ENCODE assay signal across 12 cellular contexts in the genomic region with DNA sequence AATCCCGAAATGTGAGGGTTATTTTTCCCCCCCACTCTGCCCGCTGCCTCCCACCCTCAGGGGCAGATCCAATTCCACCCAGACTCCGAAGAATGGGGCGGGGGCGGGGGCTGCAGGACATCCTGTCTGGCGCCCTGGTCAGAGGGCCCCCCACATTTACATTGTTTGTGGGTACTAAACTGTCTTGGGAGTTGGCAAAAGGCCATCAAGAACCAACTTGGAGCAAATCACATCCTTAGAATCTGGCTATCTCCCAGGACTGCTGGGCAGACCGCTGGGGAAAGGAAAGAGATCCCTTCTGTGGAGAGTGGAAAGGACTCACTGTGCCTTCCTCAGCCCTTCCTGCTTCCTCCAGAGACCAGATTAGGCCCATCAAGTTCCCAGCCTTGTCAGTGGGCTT. TPM values are rescaled to one million over a fixed set of nuclear protein-coding genes. Genes with fewer than 3 reads are reported as not detected.
DNase-seq lines count a peak whose midpoint lies in the region; ATAC-seq and TF ChIP-seq lines count a peak whose summit lies in the region.
"Had no signal": no experiment of that assay in that cellular context is flagged by ENCODE, and none has a peak within 500 bp of the region (broad histone marks: within the 10 kb centered on the region; RNA-seq: fewer than 3 reads in every experiment).

No MANE protein-coding gene starts in this region.

- DNase-seq in HFF-Myc (ENCODE audit: extremely low read depth, low read depth), result no peak
- DNase-seq in body of pancreas, result no peak
- DNase-seq in left kidney (ENCODE audit: low read depth, low spot score), result peak; percentile 62
- no peak for DNase-seq in spleen
- no peak for DNase-seq in T-cell
- no peak for DNase-seq in nephron progenitor cell
- DNase-seq: activated effector memory CD4-positive, alpha-beta T cell treated with anti-CD3 and anti-CD28 coated beads, Interleukin-2, amount 50 U/mL, for 16 hours; DMS153; midbrain; stimulated activated CD4-positive, alpha-beta T cell treated with anti-CD3 and anti-CD28 coated beads, Interleukin-4, amount 100 ng/mL, for 1 hour had no signal

- no peaks in the 10 kb centered on the region for H3K36me3 ChIP-seq in body of pancreas (replicated peaks in 1 of 2; ENCODE audit: insufficient read depth in 1 of 2, low read depth in 2 of 2)
- H3K36me3 ChIP-seq in spleen, result no peaks in the 10 kb centered on the region

- H3K4me1 Mint-ChIP-seq in T-cell, result peaks cover 24 to 35% (median 33%) of the 10 kb centered on the region in 3 donors
- peaks cover 93% of the 10 kb centered on the region for H3K4me1 Mint-ChIP-seq in nephron progenitor cell

- H3K9me3 ChIP-seq in body of pancreas (no peaks in the 10 kb centered on the region), spleen (no peaks in the 10 kb centered on the region)

- WGBS in body of pancreas, 2 donors, result 67 to 75% methylated on average over 7 of the region's 7 CpGs
- WGBS in spleen, 5 donors, result 34 to 70% (median 57%) methylated on average over 6 to 7 of the region's 7 CpGs

- intact Hi-C loops in body of pancreas (cut with DNase I), result no loop called here
- intact Hi-C loops in spleen (cut with DNase I; ENCODE audit: low total_unique reads), result no loop called here

- TF ChIP-seq CTCF in HFF-Myc (IDR thresholded peaks at IDR 0.05; ENCODE audit: low read depth, low read length, missing control alignments) (no peak), body of pancreas (IDR thresholded peaks at IDR 0.05) (no peak), spleen (IDR thresholded peaks at IDR 0.05 in 8 of 11, conservative IDR thresholded peaks at IDR 0.05 in 3 of 11) (no peak), nephron progenitor cell (IDR thresholded peaks at IDR 0.05) (no peak)

- no peak overlapping the region for H3K4me3 Mint-ChIP-seq in T-cell
- no peak overlapping the region for H3K4me3 Mint-ChIP-seq in nephron progenitor cell

- H3K36me3 Mint-ChIP-seq in T-cell (no peaks in the 10 kb centered on the region), nephron progenitor cell (ENCODE audit: low read depth) (no peaks in the 10 kb centered on the region)

- H3K9me3 Mint-ChIP-seq in T-cell (no peaks in the 10 kb centered on the region), nephron progenitor cell (no peaks in the 10 kb centered on the region)

- H3K4me3 ChIP-seq in HFF-Myc (replicated peaks; ENCODE audit: low read depth, low read length) (peak overlapping the region; percentile 84), body of pancreas (no peak overlapping the region), spleen (peak overlapping the region in 5 of 8 donors; percentile 6 to 63 (median 39))

- H3K27me3 ChIP-seq in body of pancreas, result no peaks in the 10 kb centered on the region
- peaks cover 0 to 37% (median 0%) of the 10 kb centered on the region in 7 donors for H3K27me3 ChIP-seq in spleen (replicated peaks in 1 of 7)

- TF ChIP-seq POLR2A in body of pancreas (IDR thresholded peaks at IDR 0.05) (no peak), spleen (IDR thresholded peaks at IDR 0.05) (no peak)

- H3K27ac Mint-ChIP-seq in T-cell (no peak overlapping the region), nephron progenitor cell (no peak overlapping the region)

- POLR2A ChIA-PET in T-cell (lab: Charles Lee), result no interaction called here

- ATAC-seq in body of pancreas, result no peak
- no peak for ATAC-seq in T-cell (replicated peaks in 1 of 4)
- ATAC-seq in HG03439 (IDR thresholded peaks at IDR 0.05; ENCODE audit: unreplicated experiment), result no peak
- ATAC-seq in GM18907 (IDR thresholded peaks at IDR 0.05; ENCODE audit: unreplicated experiment), result no peak

- CTCF ChIA-PET in T-cell (lab: Charles Lee), result interaction anchor here in 1 of 2 donors (0.6 to 1.3 kb wide), 3 partner anchors 13 to 223 kb away, joined by 3 to 4 read pairs (median 3); no protein-coding TSS in a partner anchor

- H3K4me1 ChIP-seq in body of pancreas, result peaks cover 21% of the 10 kb centered on the region
- H3K4me1 ChIP-seq in spleen, result peaks cover 0 to 90% (median 19%) of the 10 kb centered on the region in 6 donors

- peaks cover 3 to 4% of the 10 kb centered on the region in 2 donors for H3K27me3 Mint-ChIP-seq in T-cell
- peaks cover 3% of the 10 kb centered on the region for H3K27me3 Mint-ChIP-seq in nephron progenitor cell (ENCODE audit: low read depth, poor library complexity)

- H3K27ac ChIP-seq in body of pancreas (peak overlapping the region; percentile 0 to 72 (median 4)), spleen (peak overlapping the region in 6 of 8 donors; percentile 18 to 85 (median 80))

RNA-seq across cellular contexts. Expression of a gene that starts 2.4 kb away (rescaled TPM):
- 10 to 100 TPM; 29.0 to 40.5 TPM for total RNA-seq in body of pancreas
- total RNA-seq in spleen, result 100 to 1,000 TPM in 2 of 7 donors, 10 to 100 TPM in 5; 52.6 to 170 (median 82.4) TPM
- polyA plus RNA-seq in spleen, result 10 to 100 TPM in 1 of 3 donors, 1 to 10 TPM in 2; 4.9 to 11.1 (median 6.8) TPM
- total RNA-seq in T-cell, result 1 to 10 TPM; 1.4 to 5.4 (median 2.8) TPM

Comparison
In these comparisons a context has a peak if more than half of its experiments do, and no peak if none do; other contexts are left out.
1. H3K4me3 ChIP-seq: peak in HFF-Myc (single experiment) and spleen (5 of 8); none in body of pancreas (0 of 2).
2. RNA of a gene that starts 2.4 kb away (total RNA-seq): 52.6 to 170 TPM in spleen and 29.0 to 40.5 TPM in body of pancreas; 1.4 to 5.4 TPM in T-cell; every median in the first group is over 4 times any median in the second.